Comparison of ENCODE assay signal across 8 cellular contexts in the genomic region with DNA sequence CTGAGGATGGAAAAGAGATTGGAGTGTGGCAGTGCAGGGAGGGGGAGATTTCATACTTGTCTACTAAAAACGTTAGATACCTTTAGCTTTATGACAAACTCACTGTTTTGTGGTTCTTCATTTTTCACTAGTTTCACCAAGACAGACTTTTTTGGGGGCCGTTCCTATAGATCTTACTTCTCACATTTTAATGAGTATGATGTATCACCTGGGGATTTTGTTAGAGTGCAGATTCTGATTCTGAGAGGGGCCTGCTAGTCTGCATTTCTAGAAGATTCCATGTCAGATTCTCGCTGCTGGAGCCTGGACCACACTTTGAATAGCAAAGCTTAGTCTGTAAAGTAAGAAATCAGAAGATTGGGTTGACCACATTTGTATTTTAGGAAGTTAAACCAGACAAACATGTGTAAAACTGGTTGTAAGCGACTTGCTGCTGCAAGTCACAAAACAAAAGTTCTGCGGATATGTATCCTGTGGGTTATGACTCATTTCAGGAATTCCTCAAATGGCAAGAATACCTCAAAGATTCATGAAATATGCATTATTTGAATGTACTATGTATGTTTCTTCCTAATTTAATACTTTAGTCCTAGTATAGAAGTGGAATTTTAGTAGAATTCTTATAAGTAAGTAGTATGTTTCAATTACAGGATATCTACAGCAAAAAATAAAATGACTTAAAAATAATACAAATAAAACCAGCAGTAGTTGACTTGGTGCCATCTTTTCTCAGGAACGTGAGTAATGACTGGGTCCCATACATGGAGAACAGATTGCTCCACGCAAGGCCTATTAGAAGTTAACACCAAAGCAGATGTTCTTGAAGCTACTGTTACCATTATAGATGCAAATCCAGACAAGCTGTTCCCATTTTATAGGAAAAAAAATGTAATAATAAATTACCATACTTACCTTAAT. TPM values are rescaled to one million over a fixed set of nuclear protein-coding genes. Genes with fewer than 3 reads are reported as not detected.
DNase-seq lines count a peak whose midpoint lies in the region; ATAC-seq and TF ChIP-seq lines count a peak whose summit lies in the region.

No MANE protein-coding gene starts in this region.

- H3K36me3 ChIP-seq in OCI-LY7 (ENCODE audit: insufficient read depth, low read length) (no peaks in the 10 kb centered on the region), MG63 (no peaks in the 10 kb centered on the region)

- DNase-seq in AG04449 (ENCODE audit: low read depth, low spot score): peak; percentile 88
- peak; percentile 7 for DNase-seq in OCI-LY7 (ENCODE audit: low spot score)
- no peak for DNase-seq in MG63
- no peak for DNase-seq in KG1 (lab: John Stamatoyannopoulos, UW)
- DNase-seq in hippocampal formation (lab: John Stamatoyannopoulos, UW): no peak
- no peak for DNase-seq in caudate nucleus (lab: John Stamatoyannopoulos, UW)

- BruUV-seq in OCI-LY7 (replicated peaks; lab: Mats Ljungman, UMichigan): no TSS peak

- peaks cover 5% of the 10 kb centered on the region for H3K4me1 ChIP-seq in OCI-LY7 (ENCODE audit: insufficient read depth, low read length, poor library complexity, severe bottlenecking)

- ATAC-seq in GM21381 (IDR thresholded peaks at IDR 0.05; ENCODE audit: unreplicated experiment): peak; percentile 59
- ATAC-seq in esophagus mucosa: peak; percentile 60

- H2AFZ ChIP-seq in OCI-LY7 (ENCODE audit: low read length): no peak overlapping the region

- no peaks in the 10 kb centered on the region for H3K79me2 ChIP-seq in OCI-LY7 (ENCODE audit: insufficient read depth, low read depth, low read length)

- H3K27ac ChIP-seq in OCI-LY7 (ENCODE audit: low read depth, low read length, poor library complexity, severe bottlenecking): no peak overlapping the region
- no peak overlapping the region for H3K27ac ChIP-seq in caudate nucleus (ENCODE audit: low read depth, low read length)

- intact Hi-C loops in OCI-LY7 (cut with micrococcal nuclease; ENCODE audit: unreplicated experiment): no loop called here

- H3K9me2 ChIP-seq in OCI-LY7 (ENCODE audit: insufficient read depth, low read length): no peaks in the 10 kb centered on the region

- CTCF ChIA-PET in AG04449 (lab: Yijun Ruan, JAX) (interaction anchor here (0.6 to 2.0 kb wide), 3 partner anchors 15 to 319 kb away, joined by 3 to 7 read pairs (median 6); no protein-coding TSS in a partner anchor), OCI-LY7 (lab: Charles Lee; ENCODE audit: unreplicated experiment) (no interaction called here)

- POLR2A ChIA-PET in AG04449 (lab: Yijun Ruan, JAX): no interaction called here
- POLR2A ChIA-PET in OCI-LY7 (lab: Charles Lee): interaction anchor here (0.7 kb wide), 1 partner anchor 61 kb away, joined by 3 read pairs; no protein-coding TSS in a partner anchor

- no peak overlapping the region for H3K4me3 ChIP-seq in AG04449 (ENCODE audit: low read depth, low read length)
- no peak overlapping the region for H3K4me3 ChIP-seq in OCI-LY7 (ENCODE audit: low read depth, low read length, poor library complexity, severe bottlenecking)
- no peak overlapping the region for H3K4me3 ChIP-seq in MG63

- no peak overlapping the region for H3K4me2 ChIP-seq in OCI-LY7 (ENCODE audit: low read length)

- no peaks in the 10 kb centered on the region for H3K9me3 ChIP-seq in OCI-LY7 (ENCODE audit: low read length)
- no peaks in the 10 kb centered on the region for H3K9me3 ChIP-seq in MG63

- no peaks in the 10 kb centered on the region for H4K20me1 ChIP-seq in OCI-LY7 (ENCODE audit: insufficient read depth, low read length)

- H3K27me3 ChIP-seq in MG63: no peaks in the 10 kb centered on the region

- TF ChIP-seq CTCF in AG04449 (IDR thresholded peaks at IDR 0.05; ENCODE audit: insufficient read depth, low read length, missing control alignments): no peak
- no peak for TF ChIP-seq CTCF in OCI-LY7 (conservative IDR thresholded peaks at IDR 0.05; ENCODE audit: low read length)

RNA-seq across cellular contexts. Expression of a gene that starts 27.8 kb away (rescaled TPM):
- 6.2 and 6.3 TPM in 2 replicates for total RNA-seq in OCI-LY7 (2014; rRNA removed; shearing (Covaris generic))
- total RNA-seq in OCI-LY7 (2022) (11.2 and 11.9 TPM in 2 replicates), esophagus mucosa (19.4 TPM)
- total RNA-seq in MG63 (2014; rRNA removed; shearing (Covaris generic); ENCODE audit: low replicate concordance): 0.17 and 2.7 TPM in 2 replicates

RNA-seq across cellular contexts. Expression of a gene that starts 34.1 kb away (rescaled TPM):
- 24.5 and 31.7 TPM in 2 replicates for total RNA-seq in OCI-LY7 (2014; rRNA removed; shearing (Covaris generic))
- total RNA-seq in OCI-LY7 (2022) (16.7 and 16.9 TPM in 2 replicates), esophagus mucosa (10.4 TPM)
- 6.7 and 16.4 TPM in 2 replicates for total RNA-seq in MG63 (2014; rRNA removed; shearing (Covaris generic); ENCODE audit: low replicate concordance)

Comparison
In these comparisons a context has a peak if more than half of its experiments do, and no peak if none do; other contexts are left out.
1. DNase-seq: peak in AG04449 (single experiment) and OCI-LY7 (single experiment); none in MG63 (single experiment), KG1 (single experiment), hippocampal formation (0 of 2) and caudate nucleus (0 of 61).